In genomic region chr9:104856413-104856941, GRCh38 we compare ENCODE assay signal across 1 cellular context.
TF ChIP-seq lines count a peak whose summit lies in the region.

No MANE protein-coding gene starts in this region.

TF ChIP-seq in HepG2, 621 proteins besides CTCF, POLR2A, EP300 and RAD21 (continued from another document):
- TF ChIP-seq HDAC1 (CRISPR knock-in tag; IDR thresholded peaks at IDR 0.05) (peak; percentile 57; the same call in 1 of the 2 replicates), SOX6 (IDR thresholded peaks at IDR 0.05) (no peak), SOX6 (CRISPR knock-in tag; IDR thresholded peaks at IDR 0.05) (peak; percentile 97), SALL1 (CRISPR knock-in tag; IDR thresholded peaks at IDR 0.05) (peak; percentile 53), FOXJ3 (CRISPR knock-in tag; IDR thresholded peaks at IDR 0.05; ENCODE audit: borderline replicate concordance) (peak; percentile 94; the same call in 1 of the 2 replicates), TARDBP (CRISPR knock-in tag; IDR thresholded peaks at IDR 0.05) (peak; percentile 66; the same call in 1 of the 2 replicates), FOXA1 (IDR thresholded peaks at IDR 0.05) (peak; percentile 87), FOXA1 (CRISPR knock-in tag; IDR thresholded peaks at IDR 0.05) (peak; percentile 84), ZNF710 (CRISPR knock-in tag; IDR thresholded peaks at IDR 0.05; ENCODE audit: borderline replicate concordance) (peak; percentile 83; the same call in 1 of the 2 replicates), SNAPC4 (CRISPR knock-in tag; IDR thresholded peaks at IDR 0.05) (0 out of 2 replicates have a peak, but pooled peaks have one; percentile 36), MBD4 (IDR thresholded peaks at IDR 0.05; ENCODE audit: borderline replicate concordance, low read length) (peak; percentile 51; the same call in 1 of the 2 replicates), ZNF136 (CRISPR knock-in tag; IDR thresholded peaks at IDR 0.05; ENCODE audit: low read depth) (no peak), ZBTB34 (CRISPR knock-in tag; IDR thresholded peaks at IDR 0.05) (peak; percentile 26; the same call in 1 of the 2 replicates), NR3C1 (CRISPR knock-in tag; IDR thresholded peaks at IDR 0.05) (no peak), HMG20B (CRISPR knock-in tag; conservative IDR thresholded peaks at IDR 0.05) (no peak), RERE (CRISPR knock-in tag; IDR thresholded peaks at IDR 0.05; ENCODE audit: low read depth) (peak; percentile 72; the same call in 1 of the 2 replicates), ZNF589 (CRISPR knock-in tag; conservative IDR thresholded peaks at IDR 0.05) (no peak), ZNF292 (CRISPR knock-in tag; IDR thresholded peaks at IDR 0.05; ENCODE audit: borderline replicate concordance, low read depth) (peak; percentile 55; the same call in 1 of the 2 replicates), CREM (IDR thresholded peaks at IDR 0.05) (peak; percentile 57; the same call in 1 of the 2 replicates), CREM (CRISPR knock-in tag; IDR thresholded peaks at IDR 0.05) (no peak), AHDC1 (CRISPR knock-in tag; IDR thresholded peaks at IDR 0.05; ENCODE audit: borderline replicate concordance) (peak; percentile 71; the same call in 1 of the 2 replicates), ZNF331 (CRISPR knock-in tag; IDR thresholded peaks at IDR 0.05) (peak; percentile 69; the same call in 1 of the 2 replicates), HOXD1 (CRISPR knock-in tag; IDR thresholded peaks at IDR 0.05) (peak; percentile 74; the same call in 1 of the 2 replicates), ZNF574 (CRISPR knock-in tag; IDR thresholded peaks at IDR 0.05) (peak; percentile 48; the same call in 1 of the 2 replicates), ZFP90 (CRISPR knock-in tag; IDR thresholded peaks at IDR 0.05; ENCODE audit: borderline replicate concordance) (peak; percentile 80; the same call in 1 of the 2 replicates), NCOA1 (CRISPR knock-in tag; IDR thresholded peaks at IDR 0.05) (no peak), ZNF329 (CRISPR knock-in tag; IDR thresholded peaks at IDR 0.05; ENCODE audit: low read depth) (no peak), SIX4 (CRISPR knock-in tag; IDR thresholded peaks at IDR 0.05) (peak; percentile 98), MIXL1 (CRISPR knock-in tag; IDR thresholded peaks at IDR 0.05) (peak; percentile 93), HNF4A (CRISPR knock-in tag; IDR thresholded peaks at IDR 0.05) (peak; percentile 32)
